ENCODE assay signal across 1 cellular context in genomic region chr19:39412100-39412866, GRCh38.
TF ChIP-seq lines count a peak whose summit lies in the region.

Gene PLEKHG2, plus strand, starts transcription at chr19:39412669. Its CDS starts 1,418 bp downstream, at chr19:39414087.

TF ChIP-seq in HepG2, 621 proteins besides CTCF, POLR2A, EP300 and RAD21 (continued from another document and continues in another):
- TF ChIP-seq NFATC3 (CRISPR knock-in tag; IDR thresholded peaks at IDR 0.05) (no peak), SMAD1 (CRISPR knock-in tag; IDR thresholded peaks at IDR 0.05; ENCODE audit: borderline replicate concordance, low read depth) (no peak), ARNTL (CRISPR knock-in tag; IDR thresholded peaks at IDR 0.05) (peak; percentile 100), ZNF678 (CRISPR knock-in tag; IDR thresholded peaks at IDR 0.05) (no peak), SNAPC2 (CRISPR knock-in tag; IDR thresholded peaks at IDR 0.05) (peak; percentile 91), ATRX (CRISPR knock-in tag; IDR thresholded peaks at IDR 0.05; ENCODE audit: borderline replicate concordance) (no peak), ZFAT (CRISPR knock-in tag; conservative IDR thresholded peaks at IDR 0.05) (no peak), GFI1 (CRISPR knock-in tag; IDR thresholded peaks at IDR 0.05; ENCODE audit: borderline replicate concordance) (0 out of 2 replicates have a peak, but pooled peaks have one; percentile 6), TBX3 (IDR thresholded peaks at IDR 0.05; ENCODE audit: borderline replicate concordance) (peak; percentile 78), ZNF766 (CRISPR knock-in tag; IDR thresholded peaks at IDR 0.05; ENCODE audit: borderline replicate concordance) (no peak), ZNF746 (CRISPR knock-in tag; IDR thresholded peaks at IDR 0.05) (peak; percentile 21), ESRRA (CRISPR knock-in tag; IDR thresholded peaks at IDR 0.05; ENCODE audit: low read depth) (no peak), KLF16 (CRISPR knock-in tag; IDR thresholded peaks at IDR 0.05) (peak in 1 of 2 experiments; percentile 56; a peak in 2 of 4 replicates), STAG1 (CRISPR knock-in tag; IDR thresholded peaks at IDR 0.05) (peak; percentile 54), ZNF780A (CRISPR knock-in tag; IDR thresholded peaks at IDR 0.05) (no peak), BCLAF1 (IDR thresholded peaks at IDR 0.05) (no peak), ZNF589 (CRISPR knock-in tag; conservative IDR thresholded peaks at IDR 0.05) (no peak), POGZ (CRISPR knock-in tag; IDR thresholded peaks at IDR 0.05) (no peak; the same call in 1 of the 2 replicates), TP53 (CRISPR knock-in tag; conservative IDR thresholded peaks at IDR 0.05) (no peak), JUNB (CRISPR knock-in tag; IDR thresholded peaks at IDR 0.05; ENCODE audit: borderline replicate concordance) (no peak), ZNF225 (CRISPR knock-in tag; IDR thresholded peaks at IDR 0.05) (no peak), GLI4 (CRISPR knock-in tag; IDR thresholded peaks at IDR 0.05; ENCODE audit: borderline replicate concordance) (no peak), ASH2L (IDR thresholded peaks at IDR 0.05; ENCODE audit: insufficient read length, low read depth, low read length) (peak; percentile 19), TFE3 (CRISPR knock-in tag; IDR thresholded peaks at IDR 0.05) (peak; percentile 91), HDAC2 (CRISPR knock-in tag; IDR thresholded peaks at IDR 0.05) (peak; percentile 9; the same call in 1 of the 2 replicates), KDM5A (IDR thresholded peaks at IDR 0.05; ENCODE audit: borderline replicate concordance, low read length) (peak; percentile 63; the same call in 1 of the 2 replicates), ZNF513 (CRISPR knock-in tag; conservative IDR thresholded peaks at IDR 0.05) (no peak), HIC2 (CRISPR knock-in tag; IDR thresholded peaks at IDR 0.05; ENCODE audit: low read depth) (no peak), E2F1 (CRISPR knock-in tag; IDR thresholded peaks at IDR 0.05) (peak; percentile 67; the same call in 1 of the 2 replicates), ZNF782 (CRISPR knock-in tag; IDR thresholded peaks at IDR 0.05; ENCODE audit: borderline replicate concordance) (peak; percentile 39; the same call in 1 of the 2 replicates), ZFP62 (CRISPR knock-in tag; IDR thresholded peaks at IDR 0.05) (no peak), HOXA5 (CRISPR knock-in tag; IDR thresholded peaks at IDR 0.05) (peak; percentile 74; the same call in 1 of the 2 replicates), SRF (IDR thresholded peaks at IDR 0.05; ENCODE audit: low read depth, low read length) (peak; percentile 99), TOE1 (CRISPR knock-in tag; IDR thresholded peaks at IDR 0.05) (no peak), MXD3 (CRISPR knock-in tag; IDR thresholded peaks at IDR 0.05) (0 out of 2 replicates have a peak, but pooled peaks have one; percentile 24), KLF11 (CRISPR knock-in tag; IDR thresholded peaks at IDR 0.05) (no peak; the same call in 1 of the 2 replicates), ETV6 (CRISPR knock-in tag; conservative IDR thresholded peaks at IDR 0.05) (peak; percentile 45; the same call in 1 of the 2 replicates), HOXA3 (CRISPR knock-in tag; IDR thresholded peaks at IDR 0.05) (peak; percentile 59), KDM1A (CRISPR knock-in tag; IDR thresholded peaks at IDR 0.05) (no peak), HDAC6 (IDR thresholded peaks at IDR 0.05; ENCODE audit: low read depth, low read length) (no peak), GATAD1 (CRISPR knock-in tag; IDR thresholded peaks at IDR 0.05) (no peak; the same call in 1 of the 2 replicates), ZNF891 (CRISPR knock-in tag; IDR thresholded peaks at IDR 0.05) (no peak), NKX3-1 (CRISPR knock-in tag; IDR thresholded peaks at IDR 0.05) (peak; percentile 79; the same call in 1 of the 2 replicates)
- TF ChIP-seq, protein P1, sequence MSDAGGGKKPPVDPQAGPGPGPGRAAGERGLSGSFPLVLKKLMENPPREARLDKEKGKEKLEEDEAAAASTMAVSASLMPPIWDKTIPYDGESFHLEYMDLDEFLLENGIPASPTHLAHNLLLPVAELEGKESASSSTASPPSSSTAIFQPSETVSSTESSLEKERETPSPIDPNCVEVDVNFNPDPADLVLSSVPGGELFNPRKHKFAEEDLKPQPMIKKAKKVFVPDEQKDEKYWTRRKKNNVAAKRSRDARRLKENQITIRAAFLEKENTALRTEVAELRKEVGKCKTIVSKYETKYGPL (CRISPR knock-in tag; IDR thresholded peaks at IDR 0.05): no peak
- TF ChIP-seq, protein P2, sequence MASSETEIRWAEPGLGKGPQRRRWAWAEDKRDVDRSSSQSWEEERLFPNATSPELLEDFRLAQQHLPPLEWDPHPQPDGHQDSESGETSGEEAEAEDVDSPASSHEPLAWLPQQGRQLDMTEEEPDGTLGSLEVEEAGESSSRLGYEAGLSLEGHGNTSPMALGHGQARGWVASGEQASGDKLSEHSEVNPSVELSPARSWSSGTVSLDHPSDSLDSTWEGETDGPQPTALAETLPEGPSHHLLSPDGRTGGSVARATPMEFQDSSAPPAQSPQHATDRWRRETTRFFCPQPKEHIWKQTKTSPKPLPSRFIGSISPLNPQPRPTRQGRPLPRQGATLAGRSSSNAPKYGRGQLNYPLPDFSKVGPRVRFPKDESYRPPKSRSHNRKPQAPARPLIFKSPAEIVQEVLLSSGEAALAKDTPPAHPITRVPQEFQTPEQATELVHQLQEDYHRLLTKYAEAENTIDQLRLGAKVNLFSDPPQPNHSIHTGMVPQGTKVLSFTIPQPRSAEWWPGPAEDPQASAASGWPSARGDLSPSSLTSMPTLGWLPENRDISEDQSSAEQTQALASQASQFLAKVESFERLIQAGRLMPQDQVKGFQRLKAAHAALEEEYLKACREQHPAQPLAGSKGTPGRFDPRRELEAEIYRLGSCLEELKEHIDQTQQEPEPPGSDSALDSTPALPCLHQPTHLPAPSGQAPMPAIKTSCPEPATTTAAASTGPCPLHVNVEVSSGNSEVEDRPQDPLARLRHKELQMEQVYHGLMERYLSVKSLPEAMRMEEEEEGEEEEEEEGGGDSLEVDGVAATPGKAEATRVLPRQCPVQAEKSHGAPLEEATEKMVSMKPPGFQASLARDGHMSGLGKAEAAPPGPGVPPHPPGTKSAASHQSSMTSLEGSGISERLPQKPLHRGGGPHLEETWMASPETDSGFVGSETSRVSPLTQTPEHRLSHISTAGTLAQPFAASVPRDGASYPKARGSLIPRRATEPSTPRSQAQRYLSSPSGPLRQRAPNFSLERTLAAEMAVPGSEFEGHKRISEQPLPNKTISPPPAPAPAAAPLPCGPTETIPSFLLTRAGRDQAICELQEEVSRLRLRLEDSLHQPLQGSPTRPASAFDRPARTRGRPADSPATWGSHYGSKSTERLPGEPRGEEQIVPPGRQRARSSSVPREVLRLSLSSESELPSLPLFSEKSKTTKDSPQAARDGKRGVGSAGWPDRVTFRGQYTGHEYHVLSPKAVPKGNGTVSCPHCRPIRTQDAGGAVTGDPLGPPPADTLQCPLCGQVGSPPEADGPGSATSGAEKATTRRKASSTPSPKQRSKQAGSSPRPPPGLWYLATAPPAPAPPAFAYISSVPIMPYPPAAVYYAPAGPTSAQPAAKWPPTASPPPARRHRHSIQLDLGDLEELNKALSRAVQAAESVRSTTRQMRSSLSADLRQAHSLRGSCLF (CRISPR knock-in tag; IDR thresholded peaks at IDR 0.05; ENCODE audit: borderline replicate concordance): no peak
- TF ChIP-seq, protein P3, sequence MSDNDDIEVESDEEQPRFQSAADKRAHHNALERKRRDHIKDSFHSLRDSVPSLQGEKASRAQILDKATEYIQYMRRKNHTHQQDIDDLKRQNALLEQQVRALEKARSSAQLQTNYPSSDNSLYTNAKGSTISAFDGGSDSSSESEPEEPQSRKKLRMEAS (IDR thresholded peaks at IDR 0.05): peak; percentile 89
- TF ChIP-seq, protein P4, sequence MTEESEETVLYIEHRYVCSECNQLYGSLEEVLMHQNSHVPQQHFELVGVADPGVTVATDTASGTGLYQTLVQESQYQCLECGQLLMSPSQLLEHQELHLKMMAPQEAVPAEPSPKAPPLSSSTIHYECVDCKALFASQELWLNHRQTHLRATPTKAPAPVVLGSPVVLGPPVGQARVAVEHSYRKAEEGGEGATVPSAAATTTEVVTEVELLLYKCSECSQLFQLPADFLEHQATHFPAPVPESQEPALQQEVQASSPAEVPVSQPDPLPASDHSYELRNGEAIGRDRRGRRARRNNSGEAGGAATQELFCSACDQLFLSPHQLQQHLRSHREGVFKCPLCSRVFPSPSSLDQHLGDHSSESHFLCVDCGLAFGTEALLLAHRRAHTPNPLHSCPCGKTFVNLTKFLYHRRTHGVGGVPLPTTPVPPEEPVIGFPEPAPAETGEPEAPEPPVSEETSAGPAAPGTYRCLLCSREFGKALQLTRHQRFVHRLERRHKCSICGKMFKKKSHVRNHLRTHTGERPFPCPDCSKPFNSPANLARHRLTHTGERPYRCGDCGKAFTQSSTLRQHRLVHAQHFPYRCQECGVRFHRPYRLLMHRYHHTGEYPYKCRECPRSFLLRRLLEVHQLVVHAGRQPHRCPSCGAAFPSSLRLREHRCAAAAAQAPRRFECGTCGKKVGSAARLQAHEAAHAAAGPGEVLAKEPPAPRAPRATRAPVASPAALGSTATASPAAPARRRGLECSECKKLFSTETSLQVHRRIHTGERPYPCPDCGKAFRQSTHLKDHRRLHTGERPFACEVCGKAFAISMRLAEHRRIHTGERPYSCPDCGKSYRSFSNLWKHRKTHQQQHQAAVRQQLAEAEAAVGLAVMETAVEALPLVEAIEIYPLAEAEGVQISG (CRISPR knock-in tag; IDR thresholded peaks at IDR 0.05): no peak
